8 cellular contexts compared by ENCODE assay signal in the genomic region with DNA sequence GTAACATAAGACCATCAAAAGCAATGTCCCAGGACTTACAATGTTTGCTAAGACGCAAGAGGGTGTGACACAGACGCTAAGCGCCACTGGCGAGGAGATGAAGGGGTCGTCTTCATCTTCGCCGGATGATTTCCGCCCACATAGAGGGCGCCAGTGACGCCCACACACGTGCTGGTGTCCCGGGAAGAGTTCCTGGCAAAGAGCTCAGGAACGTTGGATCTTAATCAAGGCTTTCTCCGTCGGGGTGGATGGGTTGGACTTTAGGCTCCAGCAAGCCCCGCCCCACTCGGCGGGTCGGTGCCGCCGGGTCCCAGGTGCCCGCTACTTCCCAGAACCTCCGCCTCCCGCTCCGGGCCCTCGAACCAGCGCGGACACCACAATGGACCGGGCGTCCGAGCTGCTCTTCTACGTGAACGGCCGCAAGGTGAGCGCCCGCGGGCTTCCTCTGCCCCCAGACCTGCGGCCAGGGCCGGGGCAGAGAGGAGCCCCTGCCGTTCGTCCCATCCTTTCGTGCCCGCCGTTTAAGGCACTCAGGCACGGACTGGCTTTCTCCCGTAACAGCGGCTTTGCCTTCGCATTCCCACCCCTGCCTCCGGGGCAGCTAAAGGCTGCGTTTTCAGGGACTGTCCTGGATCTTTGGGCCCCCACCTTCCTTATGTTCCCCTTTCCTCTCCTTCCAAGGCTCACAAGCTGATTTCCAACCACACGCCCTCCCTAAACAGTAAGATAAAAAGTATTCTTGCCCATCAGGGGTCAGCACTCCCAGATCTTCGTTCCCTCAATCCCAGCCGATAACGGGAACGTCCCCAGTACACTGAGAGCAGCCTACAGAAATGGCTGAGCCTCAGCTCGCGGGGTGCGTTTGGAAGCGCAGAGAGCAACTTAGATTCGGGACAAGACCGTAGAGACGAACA. TPM values are rescaled to one million over a fixed set of nuclear protein-coding genes. Genes with fewer than 3 reads are reported as not detected.
A peak's percentile ranks its signal among the peaks of the same experiment; 100 is the strongest.
DNase-seq lines count a peak whose midpoint lies in the region; ATAC-seq and TF ChIP-seq lines count a peak whose summit lies in the region.

A gene (plus strand): TSS at position 285 of the 914 bp plus-strand sequence. CDS start 95 bp downstream, at position 380.

- H3K36me3 ChIP-seq in GM06990 (ENCODE audit: control insufficient read depth, insufficient read depth, low read length) (no peaks in the 10 kb centered on the region), adrenal gland (replicated peaks in 1 of 2) (no peaks in the 10 kb centered on the region), right atrium auricular region (no peaks in the 10 kb centered on the region)

- peak within 1 kb of the TSS; percentile 47 for H3K4me3 ChIP-seq in GM06990 (replicated peaks; ENCODE audit: low read depth, low read length)
- peak within 1 kb of the TSS; percentile 49 to 71 (median 58) for H3K4me3 ChIP-seq in adrenal gland
- peak within 1 kb of the TSS; percentile 30 to 59 for H3K4me3 ChIP-seq in right atrium auricular region

- no peaks in the 10 kb centered on the region for H3K27me3 ChIP-seq in GM06990 (replicated peaks; ENCODE audit: control insufficient read depth, insufficient read depth, low read length)
- H3K27me3 ChIP-seq in adrenal gland = no peaks in the 10 kb centered on the region
- H3K27me3 ChIP-seq in right atrium auricular region = no peaks in the 10 kb centered on the region

- TF ChIP-seq CTCF in GM06990 (IDR thresholded peaks at IDR 0.05; ENCODE audit: insufficient read depth, low read length, poor library complexity, severe bottlenecking) (peak; percentile 8), adrenal gland (IDR thresholded peaks at IDR 0.05) (no peak), right atrium auricular region (IDR thresholded peaks at IDR 0.05) (peak in 1 of 2 donors; percentile 21)

- DNase-seq in GM06990 (ENCODE audit: extremely low read depth, insufficient read length) (peak; percentile 30), NCI-H2227 treated with DMSO at 0.1 percent for 48 hours (lab: John Stamatoyannopoulos, UW) (peak; percentile 81), adrenal gland (peak; percentile 87 to 93 (median 91)), right atrium auricular region (ENCODE audit: low spot score) (peak; percentile 87), posterior cingulate gyrus (peak in 7 of 10 donors; percentile 3 to 85 (median 45)), GDM1 (lab: John Stamatoyannopoulos, UW) (no peak), SHP77 treated with DMSO at 0.1 percent for 48 hours (lab: John Stamatoyannopoulos, UW) (no peak)

- H3K27ac ChIP-seq in adrenal gland = peak within 1 kb of the TSS; percentile 82 to 96 (median 88)
- peak within 1 kb of the TSS; percentile 36 to 70 for H3K27ac ChIP-seq in right atrium auricular region

- H3K9me3 ChIP-seq in adrenal gland (replicated peaks in 1 of 3) = no peaks in the 10 kb centered on the region
- H3K9me3 ChIP-seq in right atrium auricular region = no peaks in the 10 kb centered on the region

- peak; percentile 81 to 95 for TF ChIP-seq POLR2A in adrenal gland (IDR thresholded peaks at IDR 0.05)

- WGBS in adrenal gland, 4 donors = 1 to 4% (median 2%) methylated on average over 30 to 62 of the region's 62 CpGs

- H3K4me1 ChIP-seq in adrenal gland (replicated peaks in 1 of 2) = peaks cover 15 to 22% of the 10 kb centered on the region in 2 donors
- peaks cover 0 to 9% of the 10 kb centered on the region in 2 donors for H3K4me1 ChIP-seq in right atrium auricular region

- ATAC-seq in HG03135 (IDR thresholded peaks at IDR 0.05; ENCODE audit: unreplicated experiment) = no peak

- intact Hi-C loops in adrenal gland (cut with DNase I) = no loop called here
- intact Hi-C loops in posterior cingulate gyrus (cut with DNase I) = loop anchor here (10.0 kb wide), 1 partner anchor 119 kb away; no protein-coding TSS in a partner anchor

RNA-seq across cellular contexts. Expression of the gene that starts here (rescaled TPM):
- total RNA-seq in adrenal gland (1,000 to 10,000 TPM in 2 of 8 donors, 100 to 1,000 TPM in 6; 650 to 1,121 (median 899) TPM), right atrium auricular region (10 to 100 TPM; 12.2 to 48.2 TPM)
- polyA plus RNA-seq in adrenal gland = 100 to 1,000 TPM; 101 to 406 (median 127) TPM

Comparison
In these comparisons a context has a peak if more than half of its experiments do, and no peak if none do; other contexts are left out.
1. RNA of the gene that starts here (total RNA-seq): 650 to 1,121 TPM in adrenal gland; 12.2 to 48.2 TPM in right atrium auricular region; every median in the first group is over 10 times any median in the second.
2. DNase-seq: peak in GM06990 (single experiment), NCI-H2227 treated with DMSO at 0.1 percent for 48 hours (single experiment), adrenal gland (7 of 7), right atrium auricular region (single experiment) and posterior cingulate gyrus (7 of 10); none in GDM1 (single experiment) and SHP77 treated with DMSO at 0.1 percent for 48 hours (single experiment).
3. Peak in every context shown above with its lines, with median percentiles within 50 percentile points of each other: H3K4me3 ChIP-seq.